15 cellular contexts compared by ENCODE assay signal in the genomic region with DNA sequence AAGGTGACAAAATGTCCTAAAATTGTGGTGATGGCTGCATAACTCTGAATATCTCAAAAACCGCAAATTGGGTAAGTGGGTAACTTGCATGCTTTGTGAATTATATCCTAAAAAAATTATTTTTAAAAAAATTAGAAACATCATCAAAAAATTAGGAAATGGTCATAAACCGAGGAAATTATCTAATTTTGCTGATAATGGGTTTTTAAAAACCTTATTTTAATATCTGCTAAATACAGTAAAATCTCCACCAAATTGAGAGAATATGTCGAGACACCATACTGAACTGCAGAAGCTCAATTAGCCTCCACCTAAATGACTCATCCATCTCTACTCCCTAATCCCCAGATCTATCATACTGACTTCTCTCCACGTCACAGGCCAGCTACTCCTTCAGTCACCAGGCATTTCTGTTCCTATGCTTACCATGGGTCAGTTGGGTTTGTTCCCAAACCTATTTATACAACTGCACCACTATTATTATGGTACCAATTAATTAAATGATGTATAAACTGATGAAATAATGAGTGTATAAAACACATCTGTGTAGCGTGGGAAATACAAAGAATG. TPM values are rescaled to one million over a fixed set of nuclear protein-coding genes. Genes with fewer than 3 reads are reported as not detected.
DNase-seq lines count a peak whose midpoint lies in the region; ATAC-seq, FAIRE-seq and TF ChIP-seq lines count a peak whose summit lies in the region.
"Had no signal": no experiment of that assay in that cellular context is flagged by ENCODE, and none has a peak within 500 bp of the region (broad histone marks: within the 10 kb centered on the region; RNA-seq: fewer than 3 reads in every experiment).

No MANE protein-coding gene starts in this region.

- H3K4me3 ChIP-seq in foreskin fibroblast (ENCODE audit: low read depth in 1 of 2, low read length in 2 of 2): no peak overlapping the region
- H3K4me3 ChIP-seq: cardiac muscle cell had no signal

- no peak overlapping the region for H3K27ac ChIP-seq in CD4-positive, alpha-beta T cell (ENCODE audit: low read depth, low read length)
- H3K27ac ChIP-seq: cardiac muscle cell, WERI-Rb-1 had no signal

- H3K36me3 Mint-ChIP-seq in CD4-positive, alpha-beta T cell (ENCODE audit: low read depth): no peaks in the 10 kb centered on the region

- H3K27me3 ChIP-seq in CD4-positive, alpha-beta T cell (ENCODE audit: control insufficient read depth, insufficient read depth, low read length): no peaks in the 10 kb centered on the region
- H3K27me3 ChIP-seq: BE2C, cardiac muscle cell had no signal

- POLR2A ChIA-PET in CD4-positive, alpha-beta T cell (lab: Charles Lee): no interaction called here

- TF ChIP-seq CTCF in foreskin fibroblast (IDR thresholded peaks at IDR 0.05; ENCODE audit: low read depth, low read length): no peak
- TF ChIP-seq CTCF in CD4-positive, alpha-beta T cell (IDR thresholded peaks at IDR 0.05): no peak

- ATAC-seq in CD4-positive, alpha-beta T cell (ENCODE audit: poor library complexity): no peak
- ATAC-seq in GM21528 (IDR thresholded peaks at IDR 0.05; ENCODE audit: low FRiP score, unreplicated experiment): no peak
- ATAC-seq: left colon had no signal

- H3K9me3 ChIP-seq in CD4-positive, alpha-beta T cell (ENCODE audit: control insufficient read depth, low read length): no peaks in the 10 kb centered on the region
- H3K9me3 ChIP-seq: BE2C had no signal

- CTCF ChIA-PET in CD4-positive, alpha-beta T cell (lab: Charles Lee): no interaction called here

- no peak overlapping the region for H3K27ac Mint-ChIP-seq in CD4-positive, alpha-beta T cell

- no peaks in the 10 kb centered on the region for H3K9me3 Mint-ChIP-seq in CD4-positive, alpha-beta T cell

- H3K4me3 Mint-ChIP-seq in CD4-positive, alpha-beta T cell: no peak overlapping the region

- peaks cover 4% of the 10 kb centered on the region for H3K27me3 Mint-ChIP-seq in CD4-positive, alpha-beta T cell

- FAIRE-seq in GM19239 (lab: Jason Lieb, UNC): no peak

- H3K4me1 Mint-ChIP-seq in CD4-positive, alpha-beta T cell (ENCODE audit: low read depth): no peaks in the 10 kb centered on the region

- intact Hi-C loops in CD4-positive, alpha-beta T cell (cut with DNase I, micrococcal nuclease): no loop called here

- DNase-seq in AG20443 (ENCODE audit: low spot score): peak; percentile 73
- DNase-seq in M059J (ENCODE audit: low read depth): peak; percentile 72
- DNase-seq in amniotic stem cell (lab: John Stamatoyannopoulos, UW): peak; percentile 32
- DNase-seq in foreskin fibroblast: peak; percentile 85 to 86
- DNase-seq in GM19239 (ENCODE audit: insufficient read length, low spot score): no peak
- DNase-seq in CD4-positive, alpha-beta T cell: no peak
- no peak for DNase-seq in SHP77 (lab: John Stamatoyannopoulos, UW)
- DNase-seq: BE2C; DMS153; hippocampal formation; left colon; stimulated activated CD4-positive, alpha-beta T cell treated with anti-CD3 and anti-CD28 coated beads, Interleukin-12 subunit alpha, Interleukin-12 subunit beta, amount 100 ng/mL, for 4 hours; WERI-Rb-1 had no signal

RNA-seq across cellular contexts. Expression of gene SPIRE1, which starts 36.1 kb away (rescaled TPM):
- 19.1 and 21.2 TPM in 2 replicates for total RNA-seq in M059J (2014; rRNA removed; shearing (Covaris generic))
- total RNA-seq in CD4-positive, alpha-beta T cell: 1 to 10 TPM in 1 of 2 experiments, under 1 TPM in 1; 0.99 to 1.4 TPM

Comparison
In these comparisons a context has a peak if more than half of its experiments do, and no peak if none do; other contexts are left out.
1. DNase-seq: peak in AG20443 (single experiment), M059J (single experiment), amniotic stem cell (single experiment) and foreskin fibroblast (2 of 2); none in GM19239 (single experiment), CD4-positive, alpha-beta T cell (0 of 10) and SHP77 (0 of 2).